Comparison of ENCODE assay signal across 8 cellular contexts in genomic region chr1:246932366-246932700, GRCh38. TPM values are rescaled to one million over a fixed set of nuclear protein-coding genes. Genes with fewer than 3 reads are reported as not detected.
A peak's percentile ranks its signal among the peaks of the same experiment; 100 is the strongest.
DNase-seq lines count a peak whose midpoint lies in the region; ATAC-seq and TF ChIP-seq lines count a peak whose summit lies in the region.

No MANE protein-coding gene starts in this region.

- H3K4me3 ChIP-seq in ascending aorta: peak overlapping the region; percentile 95 to 98
- H3K4me3 ChIP-seq in suprapubic skin: peak overlapping the region; percentile 93
- H3K4me3 ChIP-seq in aorta (ENCODE audit: low read length in 2 of 2): peak overlapping the region in 1 of 2 donors; percentile 25

- no peaks in the 10 kb centered on the region for H3K27me3 ChIP-seq in ascending aorta
- H3K27me3 ChIP-seq in layer of hippocampus (ENCODE audit: control insufficient read depth, insufficient read depth, low read length): no peaks in the 10 kb centered on the region
- no peaks in the 10 kb centered on the region for H3K27me3 ChIP-seq in suprapubic skin
- H3K27me3 ChIP-seq in aorta (ENCODE audit: control insufficient read depth in 1 of 2, insufficient read depth in 2 of 2, low read length in 1 of 2): no peaks in the 10 kb centered on the region

- TF ChIP-seq EP300 in suprapubic skin (IDR thresholded peaks at IDR 0.05): no peak

- ATAC-seq in aorta (ENCODE audit: low FRiP score): no peak

- H3K36me3 ChIP-seq in ascending aorta: peaks cover 0 to 8% of the 10 kb centered on the region in 2 donors
- peaks cover 5% of the 10 kb centered on the region for H3K36me3 ChIP-seq in suprapubic skin
- H3K36me3 ChIP-seq in aorta (ENCODE audit: control insufficient read depth in 1 of 2, insufficient read depth in 2 of 2, low read length in 1 of 2): no peaks in the 10 kb centered on the region

- no peak for TF ChIP-seq POLR2A in suprapubic skin (IDR thresholded peaks at IDR 0.05)

- H3K9me3 ChIP-seq in ascending aorta (no peaks in the 10 kb centered on the region), suprapubic skin (no peaks in the 10 kb centered on the region), aorta (ENCODE audit: control insufficient read depth, low read length) (no peaks in the 10 kb centered on the region)

- intact Hi-C loops in ascending aorta (cut with DNase I) (loop anchor here (1.0 to 10.0 kb wide), 6 partner anchors 15 to 1968 kb away; partner anchors contain the start of genes ZNF669 and ZNF670), aorta (cut with DNase I) (loop anchor here (10.0 kb wide), 2 partner anchors 142 to 172 kb away; partner anchors contain the start of genes ZNF669 (in 1 of the 2) and ZNF670 (in 1 of the 2))

- no peak for TF ChIP-seq CTCF in ascending aorta (IDR thresholded peaks at IDR 0.05)
- TF ChIP-seq CTCF in suprapubic skin (IDR thresholded peaks at IDR 0.05): no peak

- 14% methylated on average over 8 of the region's 8 CpGs for WGBS in suprapubic skin
- WGBS in aorta, 2 donors: 3 to 5% methylated on average over 8 of the region's 8 CpGs

- DNase-seq in NCI-H82 (lab: John Stamatoyannopoulos, UW) (peak; percentile 81), NCI-H82 treated with DMSO at 0.1 percent for 48 hours (lab: John Stamatoyannopoulos, UW; ENCODE audit: unreplicated experiment) (no peak), ascending aorta (ENCODE audit: low spot score in 2 of 2) (no peak), suprapubic skin (ENCODE audit: low spot score in 2 of 2) (no peak), NCI-H2227 (lab: John Stamatoyannopoulos, UW; ENCODE audit: unreplicated experiment) (no peak), midbrain (lab: John Stamatoyannopoulos, UW) (no peak), aorta (no peak)

- H3K4me1 ChIP-seq in ascending aorta: peaks cover 4 to 19% of the 10 kb centered on the region in 2 donors
- H3K4me1 ChIP-seq in suprapubic skin: peaks cover 18% of the 10 kb centered on the region
- no peaks in the 10 kb centered on the region for H3K4me1 ChIP-seq in aorta (ENCODE audit: control insufficient read depth in 1 of 2, insufficient read depth in 2 of 2, low read length in 2 of 2)

- peak overlapping the region; percentile 96 to 98 for H3K27ac ChIP-seq in ascending aorta
- H3K27ac ChIP-seq in layer of hippocampus (ENCODE audit: low read depth, low read length): peak overlapping the region; percentile 94
- H3K27ac ChIP-seq in suprapubic skin: peak overlapping the region; percentile 99
- no peak overlapping the region for H3K27ac ChIP-seq in aorta (ENCODE audit: low read depth in 1 of 2, low read length in 2 of 2)

RNA-seq across cellular contexts. Expression of gene AHCTF1, which starts 0.6 kb away (rescaled TPM):
- total RNA-seq in ascending aorta: 16.5 TPM
- 100 to 1,000 TPM in 1 of 4 donors, 10 to 100 TPM in 3; 32.2 to 106 (median 38.2) TPM for total RNA-seq in suprapubic skin
- total RNA-seq in aorta: 10 to 100 TPM; 31.5 to 32.4 TPM
- polyA plus RNA-seq in aorta: 10 to 100 TPM in 1 of 2 donors, 1 to 10 TPM in 1; 7.5 to 13.7 TPM

Comparison
In these comparisons a context has a peak if more than half of its experiments do, and no peak if none do; other contexts are left out.
1. H3K27ac ChIP-seq: peak in ascending aorta (2 of 2), layer of hippocampus (single experiment) and suprapubic skin (single experiment); none in aorta (0 of 2).